Comparison of ENCODE assay signal across 9 cellular contexts in the genomic region with DNA sequence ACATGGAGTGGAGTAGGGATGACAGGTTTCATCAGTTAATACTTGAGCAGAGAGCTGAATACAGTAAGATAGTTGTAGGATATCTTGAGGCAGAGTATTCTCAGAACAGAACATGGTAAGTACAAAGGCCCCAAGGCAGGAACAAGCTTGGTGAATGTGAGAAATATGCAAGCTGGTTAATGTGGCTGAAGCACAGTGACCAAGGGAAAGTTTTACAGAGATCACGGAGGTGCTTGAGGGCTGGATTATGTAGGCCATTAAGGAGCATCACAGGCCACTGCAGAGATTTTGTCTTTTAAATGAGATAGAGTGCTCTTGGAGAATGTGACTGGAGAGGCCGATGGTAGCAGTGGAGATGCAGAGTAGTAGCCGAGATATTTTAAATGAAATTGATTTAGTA. TPM values are rescaled to one million over a fixed set of nuclear protein-coding genes. Genes with fewer than 3 reads are reported as not detected.
DNase-seq lines count a peak whose midpoint lies in the region; ATAC-seq and TF ChIP-seq lines count a peak whose summit lies in the region.
"Had no signal": no experiment of that assay in that cellular context is flagged by ENCODE, and none has a peak within 500 bp of the region (broad histone marks: within the 10 kb centered on the region; RNA-seq: fewer than 3 reads in every experiment).

No MANE protein-coding gene starts in this region.

- no peaks in the 10 kb centered on the region for H3K27me3 Mint-ChIP-seq in stimulated activated naive CD8-positive, alpha-beta T cell treated with anti-CD3 and anti-CD28 coated beads, Interleukin-15, Interleukin-2, amounts not matched to agents 100 ng/mL and 50 ng/mL, for 24 hours
- H3K27me3 Mint-ChIP-seq in activated CD4-positive, alpha-beta memory T cell treated with anti-CD3 and anti-CD28 coated beads for 36 hours: no peaks in the 10 kb centered on the region

- H3K27me3 ChIP-seq in vagina: no peaks in the 10 kb centered on the region

- ATAC-seq in stimulated activated naive CD8-positive, alpha-beta T cell treated with anti-CD3 and anti-CD28 coated beads, Interleukin-15, Interleukin-2, amounts not matched to agents 100 U/mL and 50 U/mL, for 24 hours: no peak
- ATAC-seq in HG03159 (IDR thresholded peaks at IDR 0.05; ENCODE audit: unreplicated experiment): no peak

- no peaks in the 10 kb centered on the region for H3K36me3 ChIP-seq in vagina

- CTCF ChIA-PET in activated CD4-positive, alpha-beta memory T cell treated with anti-CD3 and anti-CD28 coated beads for 36 hours (lab: Charles Lee): interaction anchor here (0.9 kb wide), 1 partner anchor 41 kb away, joined by 3 read pairs; a partner anchor contains a TSS

- H3K4me1 Mint-ChIP-seq in stimulated activated naive CD8-positive, alpha-beta T cell treated with anti-CD3 and anti-CD28 coated beads, Interleukin-15, Interleukin-2, amounts not matched to agents 100 ng/mL and 50 ng/mL, for 24 hours (ENCODE audit: low read depth): peaks cover 59% of the 10 kb centered on the region
- peaks cover 57% of the 10 kb centered on the region for H3K4me1 Mint-ChIP-seq in activated CD4-positive, alpha-beta memory T cell treated with anti-CD3 and anti-CD28 coated beads for 36 hours (ENCODE audit: low read depth)

- intact Hi-C loops in activated CD4-positive, alpha-beta memory T cell treated with anti-CD3 and anti-CD28 coated beads for 36 hours (cut with micrococcal nuclease): no loop called here
- intact Hi-C loops in vagina (cut with DNase I): no loop called here

- H3K4me1 ChIP-seq in vagina: peaks cover 60% of the 10 kb centered on the region

- TF ChIP-seq CTCF in vagina (IDR thresholded peaks at IDR 0.05): no peak

- H3K4me3 ChIP-seq in vagina: no peak overlapping the region

- DNase-seq in stimulated activated naive CD8-positive, alpha-beta T cell treated with anti-CD3 and anti-CD28 coated beads, Interleukin-15, Interleukin-2, amounts not matched to agents 100 U/mL and 50 U/mL, for 24 hours: no peak
- peak; percentile 24 for DNase-seq in activated CD4-positive, alpha-beta memory T cell treated with anti-CD3 and anti-CD28 coated beads for 36 hours
- peak; percentile 3 for DNase-seq in inferior parietal cortex (ENCODE audit: extremely low spot score)
- no peak for DNase-seq in vagina (ENCODE audit: extremely low spot score in 2 of 2)
- DNase-seq in central memory CD4-positive, alpha-beta T cell: no peak
- DNase-seq in NOMO-1 treated with DMSO at 0.1 percent for 48 hours (lab: John Stamatoyannopoulos, UW; ENCODE audit: unreplicated experiment): no peak
- DNase-seq: NCI-H526 treated with DMSO at 0.1 percent for 48 hours had no signal

- peak overlapping the region; percentile 81 for H3K27ac Mint-ChIP-seq in stimulated activated naive CD8-positive, alpha-beta T cell treated with anti-CD3 and anti-CD28 coated beads, Interleukin-15, Interleukin-2, amounts not matched to agents 100 ng/mL and 50 ng/mL, for 24 hours
- peak overlapping the region; percentile 82 for H3K27ac Mint-ChIP-seq in activated CD4-positive, alpha-beta memory T cell treated with anti-CD3 and anti-CD28 coated beads for 36 hours

- H3K9me3 ChIP-seq in vagina: no peaks in the 10 kb centered on the region

- H3K9me3 Mint-ChIP-seq in stimulated activated naive CD8-positive, alpha-beta T cell treated with anti-CD3 and anti-CD28 coated beads, Interleukin-15, Interleukin-2, amounts not matched to agents 100 ng/mL and 50 ng/mL, for 24 hours: no peaks in the 10 kb centered on the region
- H3K9me3 Mint-ChIP-seq in activated CD4-positive, alpha-beta memory T cell treated with anti-CD3 and anti-CD28 coated beads for 36 hours: no peaks in the 10 kb centered on the region

- peak overlapping the region; percentile 6 for H3K27ac ChIP-seq in vagina

- peaks cover 33% of the 10 kb centered on the region for H3K36me3 Mint-ChIP-seq in stimulated activated naive CD8-positive, alpha-beta T cell treated with anti-CD3 and anti-CD28 coated beads, Interleukin-15, Interleukin-2, amounts not matched to agents 100 ng/mL and 50 ng/mL, for 24 hours (ENCODE audit: low read depth)
- peaks cover 11% of the 10 kb centered on the region for H3K36me3 Mint-ChIP-seq in activated CD4-positive, alpha-beta memory T cell treated with anti-CD3 and anti-CD28 coated beads for 36 hours

- H3K4me3 Mint-ChIP-seq in stimulated activated naive CD8-positive, alpha-beta T cell treated with anti-CD3 and anti-CD28 coated beads, Interleukin-15, Interleukin-2, amounts not matched to agents 100 ng/mL and 50 ng/mL, for 24 hours: peak overlapping the region; percentile 93
- peak overlapping the region; percentile 48 for H3K4me3 Mint-ChIP-seq in activated CD4-positive, alpha-beta memory T cell treated with anti-CD3 and anti-CD28 coated beads for 36 hours

- no peak for TF ChIP-seq POLR2A in vagina (IDR thresholded peaks at IDR 0.05)

- POLR2A ChIA-PET in activated CD4-positive, alpha-beta memory T cell treated with anti-CD3 and anti-CD28 coated beads for 36 hours (lab: Charles Lee): interaction anchor here (4.7 kb wide), 1 partner anchor 41 kb away, joined by 118 read pairs; a partner anchor contains a TSS

RNA-seq across cellular contexts. Expression of a gene that starts 54.0 kb away (rescaled TPM):
- total RNA-seq in activated CD4-positive, alpha-beta memory T cell treated with anti-CD3 and anti-CD28 coated beads for 36 hours: 10 to 100 TPM; 27.9 to 29.6 TPM
- 43.0 TPM for total RNA-seq in vagina

Comparison
In these comparisons a context has a peak if more than half of its experiments do, and no peak if none do; other contexts are left out.
1. DNase-seq: peak in activated CD4-positive, alpha-beta memory T cell treated with anti-CD3 and anti-CD28 coated beads for 36 hours (single experiment) and inferior parietal cortex (single experiment); none in stimulated activated naive CD8-positive, alpha-beta T cell treated with anti-CD3 and anti-CD28 coated beads, Interleukin-15, Interleukin-2, amounts not matched to agents 100 U/mL and 50 U/mL, for 24 hours (single experiment), vagina (0 of 2), central memory CD4-positive, alpha-beta T cell (single experiment) and NOMO-1 treated with DMSO at 0.1 percent for 48 hours (single experiment).